Comparison of ENCODE assay signal across 13 cellular contexts in the genomic region with DNA sequence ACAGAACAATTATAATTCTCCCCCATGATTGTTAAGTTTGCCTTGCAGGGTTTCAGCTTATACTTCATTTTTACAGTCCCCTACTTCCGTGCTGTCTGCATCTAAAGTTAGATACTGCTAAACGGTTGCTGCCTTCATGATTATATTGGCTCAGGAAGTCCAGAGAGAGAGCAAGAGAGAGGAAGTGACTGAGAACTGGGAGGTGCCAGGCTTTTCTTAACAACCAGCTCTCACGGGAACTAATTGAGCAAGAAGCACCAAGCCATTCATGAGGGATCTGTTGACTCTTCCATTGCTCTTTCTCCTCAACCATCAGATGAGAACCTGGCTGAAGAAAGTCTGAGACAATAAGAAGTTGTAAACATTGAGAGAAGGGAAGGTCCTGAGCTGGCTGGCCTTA.
DNase-seq lines count a peak whose midpoint lies in the region; ATAC-seq and TF ChIP-seq lines count a peak whose summit lies in the region.
"Had no signal": no experiment of that assay in that cellular context is flagged by ENCODE, and none has a peak within 500 bp of the region (broad histone marks: within the 10 kb centered on the region; RNA-seq: fewer than 3 reads in every experiment).

No MANE protein-coding gene starts in this region.

- H3K27ac ChIP-seq in GM23338 (ENCODE audit: low read depth), result no peak overlapping the region
- H3K27ac ChIP-seq in OCI-LY1 (ENCODE audit: low read depth, low read length, poor library complexity, severe bottlenecking), result no peak overlapping the region
- H3K27ac ChIP-seq: colonic mucosa, SJSA1 had no signal

- peaks cover 6% of the 10 kb centered on the region; the same call in 1 of the 2 replicates for H3K4me1 ChIP-seq in GM23338 (ENCODE audit: insufficient read depth)
- H3K4me1 ChIP-seq in OCI-LY1 (ENCODE audit: insufficient read depth, low read length, severe bottlenecking), result peaks cover 20% of the 10 kb centered on the region
- H3K4me1 ChIP-seq: colonic mucosa had no signal

- ATAC-seq in GM23338 (no peak), GM19351 (IDR thresholded peaks at IDR 0.05; ENCODE audit: unreplicated experiment) (no peak), HG03460 (IDR thresholded peaks at IDR 0.05; ENCODE audit: unreplicated experiment) (no peak)
- ATAC-seq: CD8-positive, alpha-beta T cell; stimulated activated memory B cell treated with anti-CD40 and anti-IgM and Interleukin-4, amounts not matched to agents 10 μg/mL and 1 μg/mL and 100 μg/mL, for 72 hours had no signal

- H3K4me1 Mint-ChIP-seq in GM23338, result peaks cover 12% of the 10 kb centered on the region
- H3K4me1 Mint-ChIP-seq: stimulated activated memory B cell treated with anti-CD40 and anti-IgM and Interleukin-4, amounts not matched to agents 10 μg/mL and 1 μg/mL and 100 μg/mL, for 72 hours had no signal

- no peak overlapping the region for H3K9ac ChIP-seq in OCI-LY1 (ENCODE audit: low read length)

- TF ChIP-seq CTCF in GM23338 (conservative IDR thresholded peaks at IDR 0.05; ENCODE audit: low read depth in 2 of 2) (no peak), OCI-LY1 (IDR thresholded peaks at IDR 0.05; ENCODE audit: low read length) (no peak), fibroblast of villous mesenchyme (IDR thresholded peaks at IDR 0.05; ENCODE audit: insufficient read depth, low read depth, low read length) (no peak)

- H3K9me2 ChIP-seq in GM23338 (ENCODE audit: insufficient read depth) (peaks cover 17% of the 10 kb centered on the region), OCI-LY1 (ENCODE audit: low read depth, low read length) (no peaks in the 10 kb centered on the region)

- H4K20me1 ChIP-seq in GM23338 (replicated peaks; ENCODE audit: insufficient read depth), result no peaks in the 10 kb centered on the region
- H4K20me1 ChIP-seq in OCI-LY1 (ENCODE audit: insufficient read depth, low read length), result no peaks in the 10 kb centered on the region

- H3K4me3 Mint-ChIP-seq in GM23338, result no peak overlapping the region
- H3K4me3 Mint-ChIP-seq: CD8-positive, alpha-beta T cell; stimulated activated memory B cell treated with anti-CD40 and anti-IgM and Interleukin-4, amounts not matched to agents 10 μg/mL and 1 μg/mL and 100 μg/mL, for 72 hours had no signal

- DNase-seq in AG08395 (ENCODE audit: low spot score) (peak; percentile 17), GM23338 (ENCODE audit: low spot score) (no peak), fibroblast of villous mesenchyme (ENCODE audit: low read depth) (peak; percentile 16), NCI-H774 (lab: John Stamatoyannopoulos, UW) (no peak), DMS 273 (lab: John Stamatoyannopoulos, UW; ENCODE audit: unreplicated experiment) (no peak)
- DNase-seq: CD8-positive, alpha-beta T cell; colonic mucosa; retina had no signal

- H3K27me3 Mint-ChIP-seq in GM23338 (ENCODE audit: insufficient read depth, low read depth, poor library complexity), result no peaks in the 10 kb centered on the region

- H3K36me3 ChIP-seq in GM23338 (ENCODE audit: insufficient read depth), result no peaks in the 10 kb centered on the region
- no peaks in the 10 kb centered on the region for H3K36me3 ChIP-seq in OCI-LY1 (ENCODE audit: insufficient read depth, low read length)
- H3K36me3 ChIP-seq: colonic mucosa, SJSA1 had no signal

- no peaks in the 10 kb centered on the region for H3K9me3 ChIP-seq in OCI-LY1 (ENCODE audit: low read length)
- H3K9me3 ChIP-seq: colonic mucosa, SJSA1 had no signal

- H3K36me3 Mint-ChIP-seq in GM23338 (ENCODE audit: low read depth), result no peaks in the 10 kb centered on the region
- H3K36me3 Mint-ChIP-seq: CD8-positive, alpha-beta T cell; stimulated activated memory B cell treated with anti-CD40 and anti-IgM and Interleukin-4, amounts not matched to agents 10 μg/mL and 1 μg/mL and 100 μg/mL, for 72 hours had no signal

- H3K4me2 ChIP-seq in GM23338, result no peak overlapping the region
- 0 out of 2 replicates have a peak overlapping the region, but pooled peaks have one; percentile 27 for H3K4me2 ChIP-seq in OCI-LY1 (ENCODE audit: low read length)

- peak overlapping the region; percentile 48 for H2AFZ ChIP-seq in GM23338
- peak overlapping the region; percentile 73; the same call in 1 of the 2 replicates for H2AFZ ChIP-seq in OCI-LY1 (ENCODE audit: low read length)

- H3K27me3 ChIP-seq in GM23338 (ENCODE audit: insufficient read depth) (no peaks in the 10 kb centered on the region), OCI-LY1 (ENCODE audit: insufficient read depth, low read length) (no peaks in the 10 kb centered on the region)
- H3K27me3 ChIP-seq: colonic mucosa, SJSA1 had no signal

- H3K79me2 ChIP-seq in GM23338 (replicated peaks; ENCODE audit: insufficient read depth), result no peaks in the 10 kb centered on the region
- no peaks in the 10 kb centered on the region for H3K79me2 ChIP-seq in OCI-LY1 (ENCODE audit: insufficient read depth, low read length)

- H3F3A ChIP-seq in GM23338 (replicated peaks; ENCODE audit: low read depth) (no peaks in the 10 kb centered on the region), OCI-LY1 (ENCODE audit: insufficient read depth, low read length) (no peaks in the 10 kb centered on the region)

- H3K27ac Mint-ChIP-seq in GM23338, result no peak overlapping the region
- H3K27ac Mint-ChIP-seq: CD8-positive, alpha-beta T cell; stimulated activated memory B cell treated with anti-CD40 and anti-IgM and Interleukin-4, amounts not matched to agents 10 μg/mL and 1 μg/mL and 100 μg/mL, for 72 hours had no signal

- H3K4me3 ChIP-seq in GM23338, result no peak overlapping the region
- no peak overlapping the region for H3K4me3 ChIP-seq in OCI-LY1 (ENCODE audit: low read depth, low read length, poor library complexity, severe bottlenecking)
- no peak overlapping the region for H3K4me3 ChIP-seq in fibroblast of villous mesenchyme (ENCODE audit: low read depth, low read length)
- H3K4me3 ChIP-seq: colonic mucosa, SJSA1 had no signal

- H3K9me3 Mint-ChIP-seq in GM23338, result no peaks in the 10 kb centered on the region; the same call in 2 of the 3 replicates
- H3K9me3 Mint-ChIP-seq: CD8-positive, alpha-beta T cell; stimulated activated memory B cell treated with anti-CD40 and anti-IgM and Interleukin-4, amounts not matched to agents 10 μg/mL and 1 μg/mL and 100 μg/mL, for 72 hours had no signal

TF ChIP-seq in GM23338, 12 proteins besides CTCF, POLR2A, EP300 and RAD21 (continues in another document):
- TF ChIP-seq STAT1 (IDR thresholded peaks at IDR 0.05; ENCODE audit: unreplicated experiment) (no peak), ZNF331 (CRISPR knock-in tag; IDR thresholded peaks at IDR 0.05; ENCODE audit: low read depth) (no peak), JUNB (IDR thresholded peaks at IDR 0.05; ENCODE audit: unreplicated experiment) (no peak), EZH2phosphoT487 (IDR thresholded peaks at IDR 0.05; ENCODE audit: unreplicated experiment) (no peak), POLR2AphosphoS5 (IDR thresholded peaks at IDR 0.05; ENCODE audit: low read depth) (no peak), NANOG (IDR thresholded peaks at IDR 0.05; ENCODE audit: borderline replicate concordance) (no peak), ZNF114 (CRISPR knock-in tag; IDR thresholded peaks at IDR 0.05) (no peak), EZH2 (IDR thresholded peaks at IDR 0.05; ENCODE audit: low read depth, unreplicated experiment) (no peak)
- TF ChIP-seq, protein P1, sequence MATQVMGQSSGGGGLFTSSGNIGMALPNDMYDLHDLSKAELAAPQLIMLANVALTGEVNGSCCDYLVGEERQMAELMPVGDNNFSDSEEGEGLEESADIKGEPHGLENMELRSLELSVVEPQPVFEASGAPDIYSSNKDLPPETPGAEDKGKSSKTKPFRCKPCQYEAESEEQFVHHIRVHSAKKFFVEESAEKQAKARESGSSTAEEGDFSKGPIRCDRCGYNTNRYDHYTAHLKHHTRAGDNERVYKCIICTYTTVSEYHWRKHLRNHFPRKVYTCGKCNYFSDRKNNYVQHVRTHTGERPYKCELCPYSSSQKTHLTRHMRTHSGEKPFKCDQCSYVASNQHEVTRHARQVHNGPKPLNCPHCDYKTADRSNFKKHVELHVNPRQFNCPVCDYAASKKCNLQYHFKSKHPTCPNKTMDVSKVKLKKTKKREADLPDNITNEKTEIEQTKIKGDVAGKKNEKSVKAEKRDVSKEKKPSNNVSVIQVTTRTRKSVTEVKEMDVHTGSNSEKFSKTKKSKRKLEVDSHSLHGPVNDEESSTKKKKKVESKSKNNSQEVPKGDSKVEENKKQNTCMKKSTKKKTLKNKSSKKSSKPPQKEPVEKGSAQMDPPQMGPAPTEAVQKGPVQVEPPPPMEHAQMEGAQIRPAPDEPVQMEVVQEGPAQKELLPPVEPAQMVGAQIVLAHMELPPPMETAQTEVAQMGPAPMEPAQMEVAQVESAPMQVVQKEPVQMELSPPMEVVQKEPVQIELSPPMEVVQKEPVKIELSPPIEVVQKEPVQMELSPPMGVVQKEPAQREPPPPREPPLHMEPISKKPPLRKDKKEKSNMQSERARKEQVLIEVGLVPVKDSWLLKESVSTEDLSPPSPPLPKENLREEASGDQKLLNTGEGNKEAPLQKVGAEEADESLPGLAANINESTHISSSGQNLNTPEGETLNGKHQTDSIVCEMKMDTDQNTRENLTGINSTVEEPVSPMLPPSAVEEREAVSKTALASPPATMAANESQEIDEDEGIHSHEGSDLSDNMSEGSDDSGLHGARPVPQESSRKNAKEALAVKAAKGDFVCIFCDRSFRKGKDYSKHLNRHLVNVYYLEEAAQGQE (IDR thresholded peaks at IDR 0.05; ENCODE audit: unreplicated experiment), result no peak
- TF ChIP-seq, protein P2, sequence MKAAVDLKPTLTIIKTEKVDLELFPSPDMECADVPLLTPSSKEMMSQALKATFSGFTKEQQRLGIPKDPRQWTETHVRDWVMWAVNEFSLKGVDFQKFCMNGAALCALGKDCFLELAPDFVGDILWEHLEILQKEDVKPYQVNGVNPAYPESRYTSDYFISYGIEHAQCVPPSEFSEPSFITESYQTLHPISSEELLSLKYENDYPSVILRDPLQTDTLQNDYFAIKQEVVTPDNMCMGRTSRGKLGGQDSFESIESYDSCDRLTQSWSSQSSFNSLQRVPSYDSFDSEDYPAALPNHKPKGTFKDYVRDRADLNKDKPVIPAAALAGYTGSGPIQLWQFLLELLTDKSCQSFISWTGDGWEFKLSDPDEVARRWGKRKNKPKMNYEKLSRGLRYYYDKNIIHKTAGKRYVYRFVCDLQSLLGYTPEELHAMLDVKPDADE (IDR thresholded peaks at IDR 0.05), result no peak

Comparison
In these comparisons a context has a peak if more than half of its experiments do, and no peak if none do; other contexts are left out.
1. DNase-seq: peak in AG08395 (single experiment) and fibroblast of villous mesenchyme (single experiment); none in GM23338 (single experiment), NCI-H774 (single experiment) and DMS 273 (single experiment).